In genomic region chr6:138291036-138291848, GRCh38 we compare ENCODE assay signal across 13 cellular contexts.
DNase-seq lines count a peak whose midpoint lies in the region; ATAC-seq and TF ChIP-seq lines count a peak whose summit lies in the region.
"Had no signal": no experiment of that assay in that cellular context is flagged by ENCODE, and none has a peak within 500 bp of the region (broad histone marks: within the 10 kb centered on the region; RNA-seq: fewer than 3 reads in every experiment).

No MANE protein-coding gene starts in this region.

- no CpG with 5 or more reads among the region's 21 CpGs for WGBS in mesendoderm (ENCODE audit: extremely low coverage, insufficient coverage, low lambda C conversion rate)

- DNase-seq in AG08396 (ENCODE audit: low spot score) (peak; percentile 31), Kasumi-1 (lab: John Stamatoyannopoulos, UW) (peak; percentile 3 to 7), dorsolateral prefrontal cortex (peak in 4 of 10 donors; percentile 11 to 59 (median 48)), mesendoderm (peak; percentile 68), HK-2 (ENCODE audit: unreplicated experiment) (no peak), left lobe of liver (ENCODE audit: low spot score) (no peak), NCI-H345 (lab: John Stamatoyannopoulos, UW) (no peak)
- DNase-seq in activated CD8-positive, alpha-beta T cell treated with anti-CD3 and anti-CD28 coated beads, Interleukin-2, amount 10 ng/mL, durations not matched to agents 7 days and 5 days: no peak
- DNase-seq: CD4-positive, alpha-beta T cell; DMS79; NCI-H146; SIG-M5 had no signal

- H3K4ac ChIP-seq in mesendoderm (ENCODE audit: low read depth, low read length): no peak overlapping the region

- H3K79me1 ChIP-seq in mesendoderm (ENCODE audit: low read length): no peaks in the 10 kb centered on the region

- no peak overlapping the region for H3K27ac Mint-ChIP-seq in activated CD8-positive, alpha-beta T cell treated with anti-CD3 and anti-CD28 coated beads, Interleukin-2, amount 10 ng/mL, durations not matched to agents 7 days and 5 days
- H3K27ac Mint-ChIP-seq: B cell; CD4-positive, alpha-beta T cell had no signal

- H2BK120ac ChIP-seq in mesendoderm (ENCODE audit: low read depth, low read length): no peak overlapping the region

- no peak overlapping the region for H4K8ac ChIP-seq in mesendoderm (ENCODE audit: low read depth, low read length)

- H3K36me3 ChIP-seq in mesendoderm (ENCODE audit: control insufficient read depth, insufficient read depth, low read length): no peaks in the 10 kb centered on the region

- H3K9ac ChIP-seq in mesendoderm (ENCODE audit: low read length): no peak overlapping the region

- no peaks in the 10 kb centered on the region for H3K27me3 ChIP-seq in dorsolateral prefrontal cortex
- H3K27me3 ChIP-seq in mesendoderm (ENCODE audit: insufficient read depth, low read length, poor library complexity): no peaks in the 10 kb centered on the region

- TF ChIP-seq CTCF in dorsolateral prefrontal cortex (IDR thresholded peaks at IDR 0.05 in 54 of 56, conservative IDR thresholded peaks at IDR 0.05 in 2 of 56; ENCODE audit: low read depth in 1 of 56, partially characterized antibody in 56 of 56): no peak

- peak overlapping the region; percentile 47 for H2BK5ac ChIP-seq in mesendoderm (ENCODE audit: low read length)

- peak overlapping the region; percentile 47 for H2AK5ac ChIP-seq in mesendoderm (ENCODE audit: low read length)

- H3K27ac ChIP-seq in dorsolateral prefrontal cortex (peak overlapping the region in 39 of 59 donors; percentile 5 to 83 (median 46)), mesendoderm (ENCODE audit: low read depth, low read length) (no peak overlapping the region)

- intact Hi-C loops in dorsolateral prefrontal cortex (cut with DNase I): no loop called here

- no peak overlapping the region for H3K4me2 ChIP-seq in mesendoderm (ENCODE audit: low read length)

- H3K23ac ChIP-seq in mesendoderm (ENCODE audit: low read length): no peak overlapping the region

- CTCF ChIA-PET in activated CD8-positive, alpha-beta T cell treated with anti-CD3 and anti-CD28 coated beads, Interleukin-2, amount 10 ng/mL, durations not matched to agents 7 days and 5 days (lab: Charles Lee): interaction anchor here (2.1 kb wide), 1 partner anchor 175 kb away, joined by 12 read pairs; no protein-coding TSS in a partner anchor

- peak overlapping the region; percentile 21 for H3K18ac ChIP-seq in mesendoderm (ENCODE audit: low read length)

- no peak overlapping the region for H3K4me3 Mint-ChIP-seq in activated CD8-positive, alpha-beta T cell treated with anti-CD3 and anti-CD28 coated beads, Interleukin-2, amount 10 ng/mL, durations not matched to agents 7 days and 5 days
- H3K4me3 Mint-ChIP-seq: B cell; CD4-positive, alpha-beta T cell had no signal

- H3K4me1 Mint-ChIP-seq in activated CD8-positive, alpha-beta T cell treated with anti-CD3 and anti-CD28 coated beads, Interleukin-2, amount 10 ng/mL, durations not matched to agents 7 days and 5 days (ENCODE audit: low read depth): peaks cover 4% of the 10 kb centered on the region
- H3K4me1 Mint-ChIP-seq: B cell had no signal

- no peaks in the 10 kb centered on the region for H3K79me2 ChIP-seq in mesendoderm (ENCODE audit: control insufficient read depth, insufficient read depth, low read length)

- POLR2A ChIA-PET in activated CD8-positive, alpha-beta T cell treated with anti-CD3 and anti-CD28 coated beads, Interleukin-2, amount 10 ng/mL, durations not matched to agents 7 days and 5 days (lab: Charles Lee): no interaction called here

- H3K56ac ChIP-seq in mesendoderm (ENCODE audit: low read length): peak overlapping the region; percentile 12

- H3K4me3 ChIP-seq in dorsolateral prefrontal cortex (peak overlapping the region in 7 of 59 donors; percentile 1 to 45 (median 23)), mesendoderm (ENCODE audit: low read length) (no peak overlapping the region)

- no peak for ATAC-seq in left lobe of liver
- ATAC-seq in activated CD8-positive, alpha-beta T cell treated with anti-CD3 and anti-CD28 coated beads, Interleukin-2, amount 10 ng/mL, durations not matched to agents 7 days and 5 days: no peak

- H3K9me3 Mint-ChIP-seq in activated CD8-positive, alpha-beta T cell treated with anti-CD3 and anti-CD28 coated beads, Interleukin-2, amount 10 ng/mL, durations not matched to agents 7 days and 5 days (ENCODE audit: insufficient read depth): no peaks in the 10 kb centered on the region
- H3K9me3 Mint-ChIP-seq: CD4-positive, alpha-beta T cell had no signal

- no peak overlapping the region for H2BK15ac ChIP-seq in mesendoderm (replicated peaks; ENCODE audit: low read depth)

- H3K27me3 Mint-ChIP-seq in activated CD8-positive, alpha-beta T cell treated with anti-CD3 and anti-CD28 coated beads, Interleukin-2, amount 10 ng/mL, durations not matched to agents 7 days and 5 days (ENCODE audit: low read depth): no peaks in the 10 kb centered on the region

- H4K5ac ChIP-seq in mesendoderm (ENCODE audit: low read length): no peak overlapping the region

- H3K4me1 ChIP-seq in mesendoderm (ENCODE audit: control insufficient read depth, low read depth, low read length): peaks cover 3% of the 10 kb centered on the region

- H3K36me3 Mint-ChIP-seq in activated CD8-positive, alpha-beta T cell treated with anti-CD3 and anti-CD28 coated beads, Interleukin-2, amount 10 ng/mL, durations not matched to agents 7 days and 5 days (ENCODE audit: low read depth): no peaks in the 10 kb centered on the region

Comparison
In these comparisons a context has a peak if more than half of its experiments do, and no peak if none do; other contexts are left out.
1. DNase-seq: peak in AG08396 (single experiment), Kasumi-1 (2 of 2) and mesendoderm (single experiment); none in HK-2 (single experiment), left lobe of liver (single experiment), NCI-H345 (single experiment) and activated CD8-positive, alpha-beta T cell treated with anti-CD3 and anti-CD28 coated beads, Interleukin-2, amount 10 ng/mL, durations not matched to agents 7 days and 5 days (single experiment).